Comparison of ENCODE assay signal across 24 cellular contexts in genomic region chr4:152188801-152189200, GRCh38.
DNase-seq lines count a peak whose midpoint lies in the region; ATAC-seq and TF ChIP-seq lines count a peak whose summit lies in the region.
"Had no signal": no experiment of that assay in that cellular context is flagged by ENCODE, and none has a peak within 500 bp of the region (broad histone marks: within the 10 kb centered on the region; RNA-seq: fewer than 3 reads in every experiment).

No MANE protein-coding gene starts in this region.

- no peak for TF ChIP-seq EP300 in esophagus muscularis mucosa (IDR thresholded peaks at IDR 0.05)

- peaks cover 12% of the 10 kb centered on the region for H3K4me1 Mint-ChIP-seq in MCF 10A (ENCODE audit: insufficient read depth, unreplicated experiment)
- peaks cover 34% of the 10 kb centered on the region for H3K4me1 Mint-ChIP-seq in activated T-cell treated with anti-CD3 and anti-CD28 coated beads, Interleukin-2, amount 50 U/mL, for 72 hours (ENCODE audit: low read depth)
- H3K4me1 Mint-ChIP-seq: GM23338 had no signal

- peaks cover 8% of the 10 kb centered on the region for H3F3A ChIP-seq in MM.1S (ENCODE audit: insufficient read depth, low read length)

- peak overlapping the region; percentile 20; the same call in 1 of the 2 replicates for H3K4me2 ChIP-seq in MM.1S (ENCODE audit: low read depth, low read length)
- H3K4me2 ChIP-seq: GM23338, smooth muscle cell had no signal

- no peak for TF ChIP-seq CTCF in right atrium auricular region (IDR thresholded peaks at IDR 0.05)
- no peak for TF ChIP-seq CTCF in MM.1S (IDR thresholded peaks at IDR 0.05; ENCODE audit: low read length)
- no peak for TF ChIP-seq CTCF in MCF 10A (IDR thresholded peaks at IDR 0.05; ENCODE audit: unreplicated experiment)
- TF ChIP-seq CTCF in esophagus muscularis mucosa (IDR thresholded peaks at IDR 0.05), result no peak

- H3K36me3 ChIP-seq in right atrium auricular region (no peaks in the 10 kb centered on the region), MM.1S (replicated peaks; ENCODE audit: insufficient read depth, low read length) (no peaks in the 10 kb centered on the region), esophagus muscularis mucosa (no peaks in the 10 kb centered on the region)
- H3K36me3 ChIP-seq: stomach, tibial artery had no signal

- DNase-seq in Right ventricle myocardium inferior (ENCODE audit: missing footprints), result no peak
- no peak for DNase-seq in right atrium auricular region (ENCODE audit: low spot score)
- no peak for DNase-seq in MM.1S
- peak; percentile 40 for DNase-seq in left ventricle myocardium superior
- no peak for DNase-seq in MCF 10A (ENCODE audit: unreplicated experiment)
- DNase-seq in activated T-cell treated with anti-CD3 and anti-CD28 coated beads, Interleukin-2, amount 50 U/mL, for 72 hours, result no peak
- DNase-seq in esophagus muscularis mucosa (ENCODE audit: extremely low spot score), result no peak
- no peak for DNase-seq in HUDEP-2 (lab: John Stamatoyannopoulos, UW; ENCODE audit: unreplicated experiment in 76 of 76)
- DNase-seq: activated CD4-positive, alpha-beta T cell treated with anti-CD3 and anti-CD28 coated beads for 4 hours; activated gamma-delta T cell treated with Interleukin-2 at 50 U/mL for 16 hours; activated naive CD8-positive, alpha-beta T cell treated with anti-CD3 and anti-CD28 coated beads, Interleukin-2, amount 50 U/mL, for 24 hours; activated T-cell treated with anti-CD3 and anti-CD28 coated beads, Interleukin-2, amount 50 U/mL, for 1 hour; cerebellar nuclear complex; IMR-90; islet precursor cell; naive thymus-derived CD8-positive, alpha-beta T cell; NCI-H1930; OCI-M1; stimulated activated CD4-positive, alpha-beta T cell treated with anti-CD3 and anti-CD28 coated beads, Interleukin-1b, Interleukin-23, amount 100 ng/mL, for 48 hours; stomach; tibial artery had no signal

- H3K27ac Mint-ChIP-seq in MCF 10A (ENCODE audit: low read depth, unreplicated experiment), result no peak overlapping the region
- H3K27ac Mint-ChIP-seq in activated T-cell treated with anti-CD3 and anti-CD28 coated beads, Interleukin-2, amount 50 U/mL, for 72 hours, result no peak overlapping the region
- H3K27ac Mint-ChIP-seq: activated naive CD8-positive, alpha-beta T cell treated with anti-CD3 and anti-CD28 coated beads, Interleukin-2, amount 50 U/mL, for 24 hours; GM23338; mesothelial cell of epicardium had no signal

- ATAC-seq in Right ventricle myocardium inferior, result peak; percentile 75
- ATAC-seq in left ventricle myocardium superior, result peak; percentile 92
- ATAC-seq in activated T-cell treated with anti-CD3 and anti-CD28 coated beads, Interleukin-2, amount 50 U/mL, for 72 hours (replicated peaks in 1 of 2), result no peak
- ATAC-seq: activated naive CD8-positive, alpha-beta T cell treated with anti-CD3 and anti-CD28 coated beads, Interleukin-2, amount 50 U/mL, for 24 hours; GM23338; naive thymus-derived CD8-positive, alpha-beta T cell had no signal

- H3K9me3 Mint-ChIP-seq in MCF 10A (ENCODE audit: unreplicated experiment), result no peaks in the 10 kb centered on the region
- H3K9me3 Mint-ChIP-seq in activated T-cell treated with anti-CD3 and anti-CD28 coated beads, Interleukin-2, amount 50 U/mL, for 72 hours, result peaks cover 0 to 2% of the 10 kb centered on the region in 2 donors
- H3K9me3 Mint-ChIP-seq: activated naive CD8-positive, alpha-beta T cell treated with anti-CD3 and anti-CD28 coated beads, Interleukin-2, amount 50 U/mL, for 24 hours; GM23338; naive thymus-derived CD8-positive, alpha-beta T cell had no signal

- BruUV-seq in MCF 10A (replicated peaks; lab: Mats Ljungman, UMichigan), result no TSS peak

- H4K20me1 ChIP-seq in MM.1S (ENCODE audit: insufficient read depth, low read length), result no peaks in the 10 kb centered on the region

- POLR2A ChIA-PET in MCF 10A (lab: Yijun Ruan, JAX), result no interaction called here

- peak overlapping the region; percentile 13; the same call in 1 of the 2 replicates for H2AFZ ChIP-seq in MM.1S (ENCODE audit: low read length)
- H2AFZ ChIP-seq: GM23338 had no signal

- no peak overlapping the region for H3K27ac ChIP-seq in right atrium auricular region
- H3K27ac ChIP-seq in MM.1S (ENCODE audit: low read length), result peak overlapping the region; percentile 59; the same call in 1 of the 2 replicates
- no peak overlapping the region for H3K27ac ChIP-seq in esophagus muscularis mucosa (replicated peaks in 1 of 4)
- H3K27ac ChIP-seq: stomach, tibial artery had no signal

- H3K9me2 ChIP-seq in MM.1S (replicated peaks; ENCODE audit: insufficient read depth, low read length), result no peaks in the 10 kb centered on the region

- H3K79me2 ChIP-seq in MM.1S (ENCODE audit: low read length), result no peaks in the 10 kb centered on the region

- WGBS in esophagus muscularis mucosa, result 89% methylated on average over 4 of the region's 4 CpGs

- CTCF ChIA-PET in MCF 10A (lab: Yijun Ruan, JAX), result no interaction called here

- H3K4me3 ChIP-seq in right atrium auricular region, result no peak overlapping the region
- no peak overlapping the region for H3K4me3 ChIP-seq in MM.1S (ENCODE audit: low read length)
- H3K4me3 ChIP-seq in esophagus muscularis mucosa, result no peak overlapping the region
- H3K4me3 ChIP-seq: GM23338, smooth muscle cell, stomach, tibial artery had no signal

- no peak for TF ChIP-seq POLR2A in esophagus muscularis mucosa (IDR thresholded peaks at IDR 0.05; ENCODE audit: low read depth)

- H3K9ac ChIP-seq in MM.1S (ENCODE audit: low read length), result no peak overlapping the region

- H3K4me1 ChIP-seq in right atrium auricular region, result peaks cover 0 to 5% of the 10 kb centered on the region in 2 donors
- peaks cover 24% of the 10 kb centered on the region for H3K4me1 ChIP-seq in MM.1S (ENCODE audit: low read length)
- H3K4me1 ChIP-seq in esophagus muscularis mucosa, result peaks cover 0 to 4% (median 0%) of the 10 kb centered on the region in 4 donors
- H3K4me1 ChIP-seq: stomach, tibial artery had no signal

- H3K4me3 Mint-ChIP-seq in MCF 10A (ENCODE audit: unreplicated experiment), result no peak overlapping the region
- no peak overlapping the region for H3K4me3 Mint-ChIP-seq in activated T-cell treated with anti-CD3 and anti-CD28 coated beads, Interleukin-2, amount 50 U/mL, for 72 hours
- H3K4me3 Mint-ChIP-seq: activated naive CD8-positive, alpha-beta T cell treated with anti-CD3 and anti-CD28 coated beads, Interleukin-2, amount 50 U/mL, for 24 hours; GM23338; mesothelial cell of epicardium; naive thymus-derived CD8-positive, alpha-beta T cell had no signal

- H3K9me3 ChIP-seq in right atrium auricular region (no peaks in the 10 kb centered on the region), MM.1S (replicated peaks; ENCODE audit: insufficient read depth, low read length) (no peaks in the 10 kb centered on the region), esophagus muscularis mucosa (no peaks in the 10 kb centered on the region)
- H3K9me3 ChIP-seq: stomach, tibial artery had no signal

- intact Hi-C loops in Right ventricle myocardium inferior (cut with DNase I) (no loop called here), left ventricle myocardium superior (cut with micrococcal nuclease) (no loop called here), MCF 10A (cut with micrococcal nuclease) (no loop called here), esophagus muscularis mucosa (cut with DNase I) (no loop called here)

- no peaks in the 10 kb centered on the region for H3K27me3 Mint-ChIP-seq in MCF 10A (ENCODE audit: insufficient read depth, unreplicated experiment)
- no peaks in the 10 kb centered on the region for H3K27me3 Mint-ChIP-seq in activated T-cell treated with anti-CD3 and anti-CD28 coated beads, Interleukin-2, amount 50 U/mL, for 72 hours (ENCODE audit: low read depth)
- H3K27me3 Mint-ChIP-seq: activated naive CD8-positive, alpha-beta T cell treated with anti-CD3 and anti-CD28 coated beads, Interleukin-2, amount 50 U/mL, for 24 hours; naive thymus-derived CD8-positive, alpha-beta T cell had no signal

- H3K27me3 ChIP-seq in right atrium auricular region, result no peaks in the 10 kb centered on the region
- H3K27me3 ChIP-seq in MM.1S (replicated peaks; ENCODE audit: insufficient read depth, low read length), result no peaks in the 10 kb centered on the region
- H3K27me3 ChIP-seq in esophagus muscularis mucosa, result no peaks in the 10 kb centered on the region
- H3K27me3 ChIP-seq: stomach, tibial artery had no signal

- no peaks in the 10 kb centered on the region for H3K36me3 Mint-ChIP-seq in MCF 10A (ENCODE audit: insufficient read depth, unreplicated experiment)
- H3K36me3 Mint-ChIP-seq in activated T-cell treated with anti-CD3 and anti-CD28 coated beads, Interleukin-2, amount 50 U/mL, for 72 hours (ENCODE audit: insufficient read depth in 2 of 2), result peaks cover 0 to 2% of the 10 kb centered on the region in 2 donors
- H3K36me3 Mint-ChIP-seq: mesothelial cell of epicardium; naive thymus-derived CD8-positive, alpha-beta T cell had no signal

Comparison
In these comparisons a context has a peak if more than half of its experiments do, and no peak if none do; other contexts are left out.
1. ATAC-seq: peak in Right ventricle myocardium inferior (single experiment) and left ventricle myocardium superior (single experiment); none in activated T-cell treated with anti-CD3 and anti-CD28 coated beads, Interleukin-2, amount 50 U/mL, for 72 hours (0 of 2).